ENCODE assay signal across 8 cellular contexts in genomic region chr9:121819511-121820231, GRCh38.
DNase-seq lines count a peak whose midpoint lies in the region; ATAC-seq, FAIRE-seq and TF ChIP-seq lines count a peak whose summit lies in the region.
"Had no signal": no experiment of that assay in that cellular context is flagged by ENCODE, and none has a peak within 500 bp of the region (broad histone marks: within the 10 kb centered on the region; RNA-seq: fewer than 3 reads in every experiment).

No MANE protein-coding gene starts in this region.

- H3K4me1 Mint-ChIP-seq in activated CD8-positive, alpha-beta memory T cell treated with anti-CD3 and anti-CD28 coated beads, Interleukin-2, amount 10 ng/mL, durations not matched to agents 7 days and 5 days = peaks cover 3% of the 10 kb centered on the region
- H3K4me1 Mint-ChIP-seq: natural killer cell had no signal

- peak overlapping the region; percentile 76 for H3K18ac ChIP-seq in neuronal stem cell (ENCODE audit: low read length)

- peaks cover 29 to 37% of the 10 kb centered on the region in 2 donors for H3K4me1 ChIP-seq in neuronal stem cell (ENCODE audit: control insufficient read depth in 2 of 2, insufficient read depth in 1 of 2, low read depth in 1 of 2, low read length in 2 of 2)

- no peak overlapping the region for H3K14ac ChIP-seq in neuronal stem cell (ENCODE audit: low read length)

- H4K91ac ChIP-seq in neuronal stem cell (ENCODE audit: low read depth, low read length, poor library complexity) = no peak overlapping the region

- H3K27ac ChIP-seq in neuronal stem cell (replicated peaks; ENCODE audit: low read length) = peak overlapping the region; percentile 22

- no peak for ATAC-seq in activated CD8-positive, alpha-beta memory T cell treated with anti-CD3 and anti-CD28 coated beads, Interleukin-2, amount 10 ng/mL, durations not matched to agents 7 days and 5 days
- ATAC-seq: natural killer cell had no signal

- no peaks in the 10 kb centered on the region for H3K36me3 Mint-ChIP-seq in activated CD8-positive, alpha-beta memory T cell treated with anti-CD3 and anti-CD28 coated beads, Interleukin-2, amount 10 ng/mL, durations not matched to agents 7 days and 5 days
- H3K36me3 Mint-ChIP-seq: natural killer cell had no signal

- WGBS in neuronal stem cell (ENCODE audit: extremely low coverage in 2 of 2, insufficient read length in 2 of 2, insufficient replicate concordance in 1 of 2), 2 donors = no CpG with 5 or more reads among the region's 19 CpGs

- H3K79me1 ChIP-seq in neuronal stem cell (ENCODE audit: low read depth, low read length) = no peaks in the 10 kb centered on the region

- peak overlapping the region; percentile 49 for H3K4me2 ChIP-seq in neuronal stem cell (ENCODE audit: insufficient read depth, low read length, poor library complexity, severe bottlenecking)

- no peak overlapping the region for H3K23ac ChIP-seq in neuronal stem cell (ENCODE audit: low read depth, low read length, poor library complexity)

- H3K4me3 Mint-ChIP-seq in activated CD8-positive, alpha-beta memory T cell treated with anti-CD3 and anti-CD28 coated beads, Interleukin-2, amount 10 ng/mL, durations not matched to agents 7 days and 5 days = no peak overlapping the region
- H3K4me3 Mint-ChIP-seq: natural killer cell had no signal

- no peak overlapping the region for H3K9ac ChIP-seq in neuronal stem cell (ENCODE audit: low read depth, low read length, poor library complexity)

- H2BK12ac ChIP-seq in neuronal stem cell (ENCODE audit: low read length) = no peak overlapping the region

- DNase-seq in GM03348 (ENCODE audit: low spot score) = peak; percentile 72
- peak; percentile 62 for DNase-seq in NCI-H524 treated with DMSO at 0.1 percent for 48 hours (lab: John Stamatoyannopoulos, UW)
- DNase-seq in ecto neural progenitor cell (ENCODE audit: low spot score) = peak; percentile 72
- DNase-seq in neuronal stem cell (ENCODE audit: low spot score) = peak; percentile 55
- DNase-seq in glomerular visceral epithelial cell (ENCODE audit: extremely low spot score) = no peak
- no peak for DNase-seq in activated CD8-positive, alpha-beta memory T cell treated with anti-CD3 and anti-CD28 coated beads, Interleukin-2, amount 10 ng/mL, durations not matched to agents 7 days and 5 days
- no peak for DNase-seq in GM12891 (ENCODE audit: insufficient read length, low spot score)
- DNase-seq: natural killer cell had no signal

- H3K27me3 Mint-ChIP-seq in activated CD8-positive, alpha-beta memory T cell treated with anti-CD3 and anti-CD28 coated beads, Interleukin-2, amount 10 ng/mL, durations not matched to agents 7 days and 5 days = no peaks in the 10 kb centered on the region

- CTCF ChIA-PET in activated CD8-positive, alpha-beta memory T cell treated with anti-CD3 and anti-CD28 coated beads, Interleukin-2, amount 10 ng/mL, durations not matched to agents 7 days and 5 days (lab: Charles Lee) = no interaction called here

- peak overlapping the region; percentile 77 for H2AFZ ChIP-seq in neuronal stem cell (ENCODE audit: low read length)

- H2BK120ac ChIP-seq in neuronal stem cell (ENCODE audit: low read depth, low read length) = peak overlapping the region; percentile 39

- H2AK5ac ChIP-seq in neuronal stem cell (ENCODE audit: low read depth, low read length) = peak overlapping the region; percentile 76

- H3K4me3 ChIP-seq in neuronal stem cell (ENCODE audit: low read length in 2 of 2) = peak overlapping the region in 1 of 2 donors; percentile 27

- no peak overlapping the region for H3K27ac Mint-ChIP-seq in activated CD8-positive, alpha-beta memory T cell treated with anti-CD3 and anti-CD28 coated beads, Interleukin-2, amount 10 ng/mL, durations not matched to agents 7 days and 5 days
- H3K27ac Mint-ChIP-seq: natural killer cell had no signal

- H3K27me3 ChIP-seq in neuronal stem cell (ENCODE audit: control insufficient read depth in 3 of 3, insufficient read depth in 3 of 3, low read depth in 1 of 3, low read length in 3 of 3) = peaks cover 0 to 57% (median 0%) of the 10 kb centered on the region in 3 experiments

- H3K9me3 ChIP-seq in neuronal stem cell (replicated peaks in 1 of 2; ENCODE audit: control insufficient read depth in 2 of 2, insufficient read depth in 1 of 2, low read depth in 1 of 2, low read length in 2 of 2) = peaks cover 0 to 2% of the 10 kb centered on the region in 2 donors

- no peak overlapping the region for H2BK5ac ChIP-seq in neuronal stem cell (ENCODE audit: low read length)

- no peak overlapping the region for H4K8ac ChIP-seq in neuronal stem cell (ENCODE audit: low read depth, low read length)

- H3K36me3 ChIP-seq in neuronal stem cell (replicated peaks in 1 of 2; ENCODE audit: control insufficient read depth in 2 of 2, insufficient read depth in 2 of 2, low read length in 2 of 2) = no peaks in the 10 kb centered on the region

- H3K4ac ChIP-seq in neuronal stem cell (ENCODE audit: low read length) = no peak overlapping the region

- no peaks in the 10 kb centered on the region for H3K9me3 Mint-ChIP-seq in activated CD8-positive, alpha-beta memory T cell treated with anti-CD3 and anti-CD28 coated beads, Interleukin-2, amount 10 ng/mL, durations not matched to agents 7 days and 5 days (ENCODE audit: low read depth)
- H3K9me3 Mint-ChIP-seq: natural killer cell had no signal

- no peak for FAIRE-seq in GM12891 (lab: Jason Lieb, UNC)

- TF ChIP-seq POLR2A in GM12891 (IDR thresholded peaks at IDR 0.05; ENCODE audit: low read depth, low read length) = no peak

- H2BK15ac ChIP-seq in neuronal stem cell (ENCODE audit: low read length) = no peak overlapping the region

TF ChIP-seq in GM12891, 5 proteins besides CTCF, POLR2A, EP300 and RAD21:
- TF ChIP-seq POU2F2 (IDR thresholded peaks at IDR 0.05; ENCODE audit: low read depth, low read length) = no peak

Comparison
In these comparisons a context has a peak if more than half of its experiments do, and no peak if none do; other contexts are left out.
1. DNase-seq: peak in GM03348 (single experiment), NCI-H524 treated with DMSO at 0.1 percent for 48 hours (single experiment), ecto neural progenitor cell (single experiment) and neuronal stem cell (single experiment); none in glomerular visceral epithelial cell (single experiment), activated CD8-positive, alpha-beta memory T cell treated with anti-CD3 and anti-CD28 coated beads, Interleukin-2, amount 10 ng/mL, durations not matched to agents 7 days and 5 days (single experiment) and GM12891 (single experiment).